Comparison of ENCODE assay signal across 16 cellular contexts in genomic region chr3:71524688-71525087, GRCh38.
"Had no signal": no experiment of that assay in that cellular context is flagged by ENCODE, and none has a peak within 500 bp of the region (broad histone marks: within the 10 kb centered on the region; RNA-seq: fewer than 3 reads in every experiment).

No MANE protein-coding gene starts in this region.

- H3K9me3 ChIP-seq: adrenal gland, ascending aorta, heart right ventricle, psoas muscle, right lobe of liver, upper lobe of left lung had no signal

- H3K4me3 ChIP-seq: adrenal gland, ascending aorta, heart right ventricle, lung, psoas muscle, right lobe of liver, upper lobe of left lung had no signal

- H3K27me3 ChIP-seq: adrenal gland, ascending aorta, heart right ventricle, right lobe of liver, upper lobe of left lung had no signal

- H3K36me3 ChIP-seq: adrenal gland, ascending aorta, heart right ventricle, right lobe of liver, upper lobe of left lung had no signal

- DNase-seq: activated naive CD4-positive, alpha-beta T cell; activated T-cell treated with anti-CD3 and anti-CD28 coated beads, Interleukin-2, amount 50 U/mL, for 24 hours; adrenal gland; cortex of kidney; heart right ventricle; naive thymus-derived CD8-positive, alpha-beta T cell; psoas muscle; right lobe of liver; stimulated activated CD4-positive, alpha-beta T cell treated with anti-CD3 and anti-CD28 coated beads, Interleukin-4, amount 100 ng/mL, for 1 hour; stimulated activated naive CD4-positive, alpha-beta T cell; T-helper 9 cell; upper lobe of left lung had no signal

- H3K4me1 ChIP-seq: adrenal gland, right lobe of liver had no signal

- H3K27ac ChIP-seq: adrenal gland, ascending aorta, heart right ventricle, psoas muscle, right lobe of liver, upper lobe of left lung had no signal

- ATAC-seq: heart right ventricle; left lobe of liver; naive thymus-derived CD8-positive, alpha-beta T cell; psoas muscle; right lobe of liver; WTC11 had no signal
